In the genomic region with DNA sequence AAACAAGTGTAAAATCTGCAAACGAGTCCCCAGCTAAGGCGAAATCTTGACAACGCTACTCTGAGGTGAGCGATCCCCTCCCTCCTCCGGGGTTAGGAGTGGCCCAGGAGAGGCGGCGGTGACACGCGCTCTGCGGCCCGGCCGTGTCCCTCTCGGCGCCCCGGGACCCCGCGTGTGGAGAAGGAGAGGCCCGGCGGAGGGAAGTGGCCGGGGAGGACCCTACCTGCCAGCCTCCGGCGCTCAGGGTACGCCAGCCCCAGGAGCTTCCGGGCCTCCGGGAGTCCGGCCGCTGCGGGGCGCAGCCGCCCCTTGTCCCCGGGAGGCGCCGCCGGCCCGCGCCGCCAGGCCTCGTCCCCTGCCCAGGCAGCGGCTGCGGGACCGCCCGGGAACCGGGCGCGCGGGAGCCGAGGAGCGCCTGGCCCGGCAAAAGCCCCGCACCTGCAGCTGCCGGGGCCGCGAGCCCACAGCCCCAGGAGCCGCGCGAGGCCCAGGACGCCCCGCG, we compare ENCODE assay signal across 8 cellular contexts. TPM values are rescaled to one million over a fixed set of nuclear protein-coding genes. Genes with fewer than 3 reads are reported as not detected.
A peak's percentile ranks its signal among the peaks of the same experiment; 100 is the strongest.
DNase-seq lines count a peak whose midpoint lies in the region; ATAC-seq and TF ChIP-seq lines count a peak whose summit lies in the region.

No MANE protein-coding gene starts in this region.

- no peaks in the 10 kb centered on the region for H3K9me3 ChIP-seq in ectodermal cell (ENCODE audit: control insufficient read depth, low read length)

- peak overlapping the region; percentile 97 for H3K27ac Mint-ChIP-seq in activated CD4-positive, alpha-beta T cell treated with anti-CD3 and anti-CD28 coated beads, Interleukin-2, amount 10 ng/mL, durations not matched to agents 7 days and 5 days

- 1% methylated on average over 59 of the region's 59 CpGs for WGBS in ectodermal cell, 2 experiments

- H3K9me3 Mint-ChIP-seq in activated CD4-positive, alpha-beta T cell treated with anti-CD3 and anti-CD28 coated beads, Interleukin-2, amount 10 ng/mL, durations not matched to agents 7 days and 5 days = no peaks in the 10 kb centered on the region

- DNase-seq in GM12865 (ENCODE audit: low read depth) (peak; percentile 62), lung microvascular endothelial cell (ENCODE audit: low read depth in 2 of 2) (peak; percentile 40 to 57), NCI-H2029 (lab: John Stamatoyannopoulos, UW) (no peak)
- no peak for DNase-seq in Jurkat, Clone E6-1 (ENCODE audit: low read depth, low spot score)
- DNase-seq in activated CD4-positive, alpha-beta T cell treated with anti-CD3 and anti-CD28 coated beads, Interleukin-2, amount 10 ng/mL, durations not matched to agents 7 days and 5 days = peak; percentile 38
- peak; percentile 26 for DNase-seq in stimulated activated CD8-positive, alpha-beta memory T cell treated with anti-CD3 and anti-CD28 coated beads, Interleukin-4, amount 100 ng/mL, for 24 hours (ENCODE audit: low read depth)

- no peak overlapping the region for H3K27ac ChIP-seq in ectodermal cell (ENCODE audit: insufficient read depth, low read depth, low read length, poor library complexity, severe bottlenecking)

- H3K4me1 Mint-ChIP-seq in activated CD4-positive, alpha-beta T cell treated with anti-CD3 and anti-CD28 coated beads, Interleukin-2, amount 10 ng/mL, durations not matched to agents 7 days and 5 days = peaks cover 38% of the 10 kb centered on the region

- POLR2A ChIA-PET in activated CD4-positive, alpha-beta T cell treated with anti-CD3 and anti-CD28 coated beads, Interleukin-2, amount 10 ng/mL, durations not matched to agents 7 days and 5 days (lab: Charles Lee) = no interaction called here

- H3K4me3 Mint-ChIP-seq in activated CD4-positive, alpha-beta T cell treated with anti-CD3 and anti-CD28 coated beads, Interleukin-2, amount 10 ng/mL, durations not matched to agents 7 days and 5 days = peak overlapping the region; percentile 93

- no peaks in the 10 kb centered on the region for H3K27me3 ChIP-seq in ectodermal cell (ENCODE audit: control insufficient read depth, insufficient read depth, low read length, poor library complexity, severe bottlenecking)

- TF ChIP-seq CTCF in GM12865 (IDR thresholded peaks at IDR 0.05; ENCODE audit: insufficient read depth, low read depth, low read length, missing control alignments) = peak; percentile 13

- H3K4me1 ChIP-seq in ectodermal cell (ENCODE audit: control insufficient read depth, insufficient read depth, low read length) = peaks cover 17% of the 10 kb centered on the region

- H3K36me3 Mint-ChIP-seq in activated CD4-positive, alpha-beta T cell treated with anti-CD3 and anti-CD28 coated beads, Interleukin-2, amount 10 ng/mL, durations not matched to agents 7 days and 5 days (ENCODE audit: low read depth) = peaks cover 7% of the 10 kb centered on the region

- no peaks in the 10 kb centered on the region for H3K36me3 ChIP-seq in ectodermal cell (ENCODE audit: control insufficient read depth, insufficient read depth, low read length)

- no peaks in the 10 kb centered on the region for H3K27me3 Mint-ChIP-seq in activated CD4-positive, alpha-beta T cell treated with anti-CD3 and anti-CD28 coated beads, Interleukin-2, amount 10 ng/mL, durations not matched to agents 7 days and 5 days

- ATAC-seq in GM21723 (IDR thresholded peaks at IDR 0.05; ENCODE audit: unreplicated experiment) = peak; percentile 44

- CTCF ChIA-PET in activated CD4-positive, alpha-beta T cell treated with anti-CD3 and anti-CD28 coated beads, Interleukin-2, amount 10 ng/mL, durations not matched to agents 7 days and 5 days (lab: Charles Lee) = interaction anchor here (0.7 to 1.6 kb wide), 8 partner anchors 10 to 66 kb away, joined by 3 to 4 read pairs (median 4); a partner anchor contains a TSS

- H3K4me3 ChIP-seq in GM12865 (ENCODE audit: low read depth, low read length) (peak overlapping the region; percentile 94), ectodermal cell (ENCODE audit: insufficient read depth, low read depth, low read length) (peak overlapping the region; percentile 71)
- peak overlapping the region; percentile 69 for H3K4me3 ChIP-seq in Jurkat, Clone E6-1 (ENCODE audit: low read length)

RNA-seq across cellular contexts. Expression of a gene that starts 0.5 kb away (rescaled TPM):
- polyA plus RNA-seq in Jurkat, Clone E6-1 (2012; ENCODE audit: insufficient read depth, insufficient read length) = 59.2 TPM
- total RNA-seq in activated CD4-positive, alpha-beta T cell treated with anti-CD3 and anti-CD28 coated beads, Interleukin-2, amount 10 ng/mL, durations not matched to agents 7 days and 5 days = 10 to 100 TPM; 23.7 to 28.2 TPM
- 12.3 TPM for polyA plus RNA-seq in ectodermal cell (2013, experiment 1 of 4)
- polyA plus RNA-seq in ectodermal cell (2013, experiment 2 of 4) = 13.6 TPM
- 10.8 TPM for polyA plus RNA-seq in ectodermal cell (2013, experiment 3 of 4)
- polyA plus RNA-seq in ectodermal cell (2013, experiment 4 of 4) = 10.9 TPM
- total RNA-seq in lung microvascular endothelial cell = 16.6 and 24.2 TPM in 2 replicates

RNA-seq across cellular contexts. Expression of a gene that starts 49.8 kb away (rescaled TPM):
- polyA plus RNA-seq in Jurkat, Clone E6-1 (2012; ENCODE audit: insufficient read depth, insufficient read length) = 40.8 TPM
- total RNA-seq in activated CD4-positive, alpha-beta T cell treated with anti-CD3 and anti-CD28 coated beads, Interleukin-2, amount 10 ng/mL, durations not matched to agents 7 days and 5 days = 10 to 100 TPM; 45.2 to 46.0 TPM
- 56.0 TPM for polyA plus RNA-seq in ectodermal cell (2013, experiment 1 of 4)
- polyA plus RNA-seq in ectodermal cell (2013, experiment 2 of 4) = 60.8 TPM
- 44.2 TPM for polyA plus RNA-seq in ectodermal cell (2013, experiment 3 of 4)
- 46.1 TPM for polyA plus RNA-seq in ectodermal cell (2013, experiment 4 of 4)
- total RNA-seq in lung microvascular endothelial cell = 25.7 and 27.8 TPM in 2 replicates

Comparison
In these comparisons a context has a peak if more than half of its experiments do, and no peak if none do; other contexts are left out.
1. DNase-seq: peak in GM12865 (single experiment), activated CD4-positive, alpha-beta T cell treated with anti-CD3 and anti-CD28 coated beads, Interleukin-2, amount 10 ng/mL, durations not matched to agents 7 days and 5 days (single experiment), lung microvascular endothelial cell (2 of 2) and stimulated activated CD8-positive, alpha-beta memory T cell treated with anti-CD3 and anti-CD28 coated beads, Interleukin-4, amount 100 ng/mL, for 24 hours (single experiment); none in Jurkat, Clone E6-1 (single experiment) and NCI-H2029 (single experiment).
2. Peak in every context shown above with its lines, with median percentiles within 50 percentile points of each other: H3K4me3 ChIP-seq.